Comparison of ENCODE assay signal across 11 cellular contexts in genomic region chr17:42526031-42526444, GRCh38. TPM values are rescaled to one million over a fixed set of nuclear protein-coding genes. Genes with fewer than 3 reads are reported as not detected.
DNase-seq lines count a peak whose midpoint lies in the region; ATAC-seq, FAIRE-seq and TF ChIP-seq lines count a peak whose summit lies in the region.
"Had no signal": no experiment of that assay in that cellular context is flagged by ENCODE, and none has a peak within 500 bp of the region (broad histone marks: within the 10 kb centered on the region; RNA-seq: fewer than 3 reads in every experiment).

No MANE protein-coding gene starts in this region.

- no peak overlapping the region for H3K4me3 Mint-ChIP-seq in activated CD8-positive, alpha-beta T cell treated with anti-CD3 and anti-CD28 coated beads for 36 hours
- H3K4me3 Mint-ChIP-seq in H9 = no peak overlapping the region
- H3K4me3 Mint-ChIP-seq: activated CD4-positive, alpha-beta T cell treated with anti-CD3 and anti-CD28 coated beads, Interleukin-2, amount 10 ng/mL, durations not matched to agents 24 days and 14 days had no signal

- H3K9ac ChIP-seq in H9 (ENCODE audit: extremely low read depth, insufficient read length, low read length) = no peak overlapping the region
- H3K9ac ChIP-seq: BLaER1 had no signal

- H3K27ac ChIP-seq in left ventricle myocardium inferior (replicated peaks) (peak overlapping the region; percentile 98), gastrocnemius medialis (peak overlapping the region; percentile 77 to 89 (median 86)), H9 (ENCODE audit: insufficient read length, low read depth, low read length) (no peak overlapping the region)
- H3K27ac ChIP-seq: BLaER1 had no signal

- no peak overlapping the region for H3K56ac ChIP-seq in H9 (ENCODE audit: insufficient read length, low read depth, low read length)

- no peak overlapping the region for H3K4me2 ChIP-seq in H9 (ENCODE audit: insufficient read depth, insufficient read length, low read length)
- H3K4me2 ChIP-seq: BLaER1 had no signal

- H3K4me1 ChIP-seq in left ventricle myocardium inferior (peaks cover 54% of the 10 kb centered on the region), gastrocnemius medialis (peaks cover 44 to 50% of the 10 kb centered on the region in 2 donors), H9 (ENCODE audit: insufficient read depth, low read length) (no peaks in the 10 kb centered on the region)

- no peak overlapping the region for H3K18ac ChIP-seq in H9 (ENCODE audit: insufficient read length, low read depth, low read length)

- intact Hi-C loops in left ventricle myocardium inferior (cut with micrococcal nuclease) = loop anchor here (5.0 kb wide), 1 partner anchor 209 kb away; no protein-coding TSS in a partner anchor
- intact Hi-C loops in gastrocnemius medialis (cut with DNase I; ENCODE audit: low total_unique reads) = loop anchor here (5.0 kb wide), 1 partner anchor 104 kb away; the partner anchor contains the start of gene CAVIN1
- intact Hi-C loops in activated CD8-positive, alpha-beta T cell treated with anti-CD3 and anti-CD28 coated beads for 36 hours (cut with micrococcal nuclease) = loop anchor here (5.0 kb wide), 1 partner anchor 204 kb away; no protein-coding TSS in a partner anchor

- POLR2A ChIA-PET in activated CD8-positive, alpha-beta T cell treated with anti-CD3 and anti-CD28 coated beads for 36 hours (lab: Charles Lee) = no interaction called here

- DNase-seq in EL (peak; percentile 81), astrocyte of the spinal cord (ENCODE audit: low read depth, low spot score) (peak; percentile 34), left ventricle myocardium inferior (peak; percentile 51), gastrocnemius medialis (peak in 1 of 2 donors; percentile 54), GM19239 (ENCODE audit: insufficient read length, low spot score) (no peak), H9 (no peak)
- DNase-seq in activated naive CD4-positive, alpha-beta T cell (lab: John Stamatoyannopoulos, UW) = no peak
- DNase-seq in activated CD8-positive, alpha-beta T cell treated with anti-CD3 and anti-CD28 coated beads for 36 hours = no peak
- DNase-seq: activated CD4-positive, alpha-beta T cell treated with anti-CD3 and anti-CD28 coated beads, Interleukin-2, amount 10 ng/mL, durations not matched to agents 24 days and 14 days; NCI-H187 had no signal

- H3K27me3 ChIP-seq in left ventricle myocardium inferior (ENCODE audit: low read depth) = no peaks in the 10 kb centered on the region
- no peaks in the 10 kb centered on the region for H3K27me3 ChIP-seq in gastrocnemius medialis
- H3K27me3 ChIP-seq in H9 (ENCODE audit: insufficient read depth, low read length) = no peaks in the 10 kb centered on the region
- H3K27me3 ChIP-seq: BLaER1 had no signal

- no peak overlapping the region for H2BK12ac ChIP-seq in H9 (ENCODE audit: insufficient read length, low read depth, low read length)

- H2BK15ac ChIP-seq in H9 (ENCODE audit: low read depth, low read length) = no peak overlapping the region

- H4K91ac ChIP-seq in H9 (ENCODE audit: insufficient read length, low read depth, low read length) = no peak overlapping the region

- no peaks in the 10 kb centered on the region for H4K20me1 ChIP-seq in H9 (ENCODE audit: control insufficient read depth, insufficient read depth, insufficient read length)
- H4K20me1 ChIP-seq: BLaER1 had no signal

- no peaks in the 10 kb centered on the region for H3K79me1 ChIP-seq in H9 (ENCODE audit: insufficient read depth, low read depth, low read length, poor library complexity, severe bottlenecking)

- H2BK5ac ChIP-seq in H9 (ENCODE audit: insufficient read length, low read length) = no peak overlapping the region

- peak; percentile 28 to 31 for ATAC-seq in gastrocnemius medialis
- no peak for ATAC-seq in activated CD8-positive, alpha-beta T cell treated with anti-CD3 and anti-CD28 coated beads for 36 hours

- no peak overlapping the region for H2AK5ac ChIP-seq in H9 (ENCODE audit: insufficient read length, low read length)

- no peak overlapping the region for H2BK20ac ChIP-seq in H9 (ENCODE audit: low read depth, low read length, poor library complexity, severe bottlenecking)

- H4K5ac ChIP-seq in H9 (ENCODE audit: insufficient read length, low read depth, low read length) = no peak overlapping the region

- no peaks in the 10 kb centered on the region for H3K27me3 Mint-ChIP-seq in activated CD8-positive, alpha-beta T cell treated with anti-CD3 and anti-CD28 coated beads for 36 hours
- H3K27me3 Mint-ChIP-seq in H9 (ENCODE audit: low read depth) = peaks cover 21% of the 10 kb centered on the region

- no peaks in the 10 kb centered on the region for H3K9me3 Mint-ChIP-seq in activated CD8-positive, alpha-beta T cell treated with anti-CD3 and anti-CD28 coated beads for 36 hours
- H3K9me3 Mint-ChIP-seq in H9 = 0 out of 5 replicates have a peak, but pooled peaks cover 0 to 3% of the 10 kb centered on the region in 2 experiments
- H3K9me3 Mint-ChIP-seq: activated CD4-positive, alpha-beta T cell treated with anti-CD3 and anti-CD28 coated beads, Interleukin-2, amount 10 ng/mL, durations not matched to agents 24 days and 14 days had no signal

- no peak overlapping the region for H3K4ac ChIP-seq in H9 (ENCODE audit: low read depth, low read length)

- no peaks in the 10 kb centered on the region for H3K23me2 ChIP-seq in H9 (ENCODE audit: insufficient read length, low read depth, low read length, poor library complexity, severe bottlenecking)

- no peak overlapping the region for H3T11ph ChIP-seq in H9 (ENCODE audit: low read length)

- H4K8ac ChIP-seq in H9 (replicated peaks; ENCODE audit: insufficient read length, low read depth, low read length) = no peak overlapping the region

- H2BK120ac ChIP-seq in H9 (ENCODE audit: low read depth, low read length, poor library complexity, severe bottlenecking) = no peak overlapping the region

- H3K4me3 ChIP-seq in astrocyte of the spinal cord (ENCODE audit: low read depth, low read length) = no peak overlapping the region
- no peak overlapping the region for H3K4me3 ChIP-seq in left ventricle myocardium inferior
- no peak overlapping the region for H3K4me3 ChIP-seq in gastrocnemius medialis
- H3K4me3 ChIP-seq: BLaER1 had no signal

- no peak for TF ChIP-seq CTCF in astrocyte of the spinal cord (IDR thresholded peaks at IDR 0.05; ENCODE audit: low read depth, low read length)
- TF ChIP-seq CTCF in left ventricle myocardium inferior (IDR thresholded peaks at IDR 0.05; ENCODE audit: borderline replicate concordance) = no peak
- TF ChIP-seq CTCF in gastrocnemius medialis (IDR thresholded peaks at IDR 0.05 in 4 of 5, conservative IDR thresholded peaks at IDR 0.05 in 1 of 5) = no peak
- no peak for TF ChIP-seq CTCF in activated CD8-positive, alpha-beta T cell treated with anti-CD3 and anti-CD28 coated beads for 36 hours (IDR thresholded peaks at IDR 0.05)
- no peak for TF ChIP-seq CTCF in H9 (conservative IDR thresholded peaks at IDR 0.05)

- TF ChIP-seq POLR2A in gastrocnemius medialis (IDR thresholded peaks at IDR 0.05) = no peak

- no peak overlapping the region for H3K27ac Mint-ChIP-seq in activated CD8-positive, alpha-beta T cell treated with anti-CD3 and anti-CD28 coated beads for 36 hours
- H3K27ac Mint-ChIP-seq in H9 = no peak overlapping the region
- H3K27ac Mint-ChIP-seq: activated CD4-positive, alpha-beta T cell treated with anti-CD3 and anti-CD28 coated beads, Interleukin-2, amount 10 ng/mL, durations not matched to agents 24 days and 14 days had no signal

- in situ Hi-C loops in astrocyte of the spinal cord (cut with HindIII; ENCODE audit: low sequenced_read_pairs) (no loop called here), gastrocnemius medialis (cut with MboI; ENCODE audit: low sequenced_read_pairs in 4 of 4) (loop anchor here in 3 of 4 donors (5.0 to 10.0 kb wide), 2 partner anchors 111 to 204 kb away; no protein-coding TSS in a partner anchor)

- peaks cover 32% of the 10 kb centered on the region for H3K4me1 Mint-ChIP-seq in activated CD8-positive, alpha-beta T cell treated with anti-CD3 and anti-CD28 coated beads for 36 hours (ENCODE audit: low read depth)
- peaks cover 3 to 11% of the 10 kb centered on the region in 2 experiments; a peak in 3 of 4 replicates for H3K4me1 Mint-ChIP-seq in H9

- H3K36me3 ChIP-seq in left ventricle myocardium inferior = peaks cover 16% of the 10 kb centered on the region
- H3K36me3 ChIP-seq in gastrocnemius medialis = peaks cover 0 to 14% of the 10 kb centered on the region in 2 donors
- H3K36me3 ChIP-seq: BLaER1 had no signal

- CTCF ChIA-PET in activated CD8-positive, alpha-beta T cell treated with anti-CD3 and anti-CD28 coated beads for 36 hours (lab: Charles Lee) = interaction anchor here (0.9 to 4.9 kb wide), 2 partner anchors 10 to 104 kb away, joined by 3 to 37 read pairs; partner anchors contain the start of gene CAVIN1

- no peak overlapping the region for H2AFZ ChIP-seq in H9 (ENCODE audit: low read length)

- no peaks in the 10 kb centered on the region for H3K79me2 ChIP-seq in H9 (ENCODE audit: insufficient read depth, low read length)

- no CpG with 5 or more reads among the region's 6 CpGs for WGBS in H9 (ENCODE audit: extremely low coverage, insufficient read length, low lambda C conversion rate)

- FAIRE-seq in GM19239 (lab: Jason Lieb, UNC) = no peak

- H3K14ac ChIP-seq in H9 (ENCODE audit: insufficient read depth, low read length) = no peak overlapping the region

- no peaks in the 10 kb centered on the region for H3K9me3 ChIP-seq in left ventricle myocardium inferior (replicated peaks)
- no peaks in the 10 kb centered on the region for H3K9me3 ChIP-seq in gastrocnemius medialis
- no peaks in the 10 kb centered on the region for H3K9me3 ChIP-seq in H9 (ENCODE audit: control insufficient read depth, low read depth, low read length)
- H3K9me3 ChIP-seq: BLaER1 had no signal

- no peaks in the 10 kb centered on the region for H3K36me3 Mint-ChIP-seq in activated CD8-positive, alpha-beta T cell treated with anti-CD3 and anti-CD28 coated beads for 36 hours (ENCODE audit: low read depth)
- H3K36me3 Mint-ChIP-seq in H9 (ENCODE audit: insufficient read depth in 1 of 3, low read depth in 3 of 3) = peaks cover 0 to 19% (median 16%) of the 10 kb centered on the region in 3 experiments; a peak in 6 of 7 replicates

- no peak overlapping the region for H3K23ac ChIP-seq in H9 (ENCODE audit: insufficient read length, low read depth, low read length)

RNA-seq across cellular contexts. Expression of gene NAGLU, which starts 10.0 kb away (rescaled TPM):
- total RNA-seq in left ventricle myocardium inferior (7.7 TPM), gastrocnemius medialis (10 to 100 TPM; 16.4 to 30.1 (median 24.1) TPM), H9 (2021) (20.4 and 23.5 TPM in 2 replicates)
- 10 to 100 TPM; 10.8 to 11.4 TPM for total RNA-seq in activated CD8-positive, alpha-beta T cell treated with anti-CD3 and anti-CD28 coated beads for 36 hours

RNA-seq across cellular contexts. Expression of gene HSD17B1, which starts 26.7 kb away (rescaled TPM):
- total RNA-seq in left ventricle myocardium inferior (0.99 TPM), gastrocnemius medialis (under 1 TPM in 3 of 4 donors, not detected in 1; 0.33 to 0.66 (median 0.47) TPM), H9 (2021) (1.3 and 1.5 TPM in 2 replicates)
- under 1 TPM; 0.43 to 0.49 TPM for total RNA-seq in activated CD8-positive, alpha-beta T cell treated with anti-CD3 and anti-CD28 coated beads for 36 hours

RNA-seq across cellular contexts. Expression of gene COASY, which starts 35.9 kb away (rescaled TPM):
- total RNA-seq in left ventricle myocardium inferior = 48.8 TPM
- total RNA-seq in gastrocnemius medialis = 10 to 100 TPM; 22.4 to 39.9 (median 27.5) TPM
- total RNA-seq in activated CD8-positive, alpha-beta T cell treated with anti-CD3 and anti-CD28 coated beads for 36 hours = 10 to 100 TPM; 59.5 to 60.9 TPM
- 81.4 and 84.1 TPM in 2 replicates for total RNA-seq in H9 (2021)

RNA-seq across cellular contexts. Expression of gene MLX, which starts 40.9 kb away (rescaled TPM):
- total RNA-seq in left ventricle myocardium inferior (79.7 TPM), gastrocnemius medialis (10 to 100 TPM; 49.7 to 81.9 (median 53.8) TPM), H9 (2021) (42.1 and 45.3 TPM in 2 replicates)
- 10 to 100 TPM; 42.7 to 45.9 TPM for total RNA-seq in activated CD8-positive, alpha-beta T cell treated with anti-CD3 and anti-CD28 coated beads for 36 hours

RNA-seq across cellular contexts. Expression of gene PSMC3IP, which starts 51.5 kb away (rescaled TPM):
- total RNA-seq in left ventricle myocardium inferior (2.5 TPM), gastrocnemius medialis (1 to 10 TPM in 2 of 4 donors, under 1 TPM in 2; 0.46 to 2.7 (median 1.4) TPM), H9 (2021) (36.0 and 37.4 TPM in 2 replicates)
- 10 to 100 TPM; 18.1 to 21.4 TPM for total RNA-seq in activated CD8-positive, alpha-beta T cell treated with anti-CD3 and anti-CD28 coated beads for 36 hours

Comparison
In these comparisons a context has a peak if more than half of its experiments do, and no peak if none do; other contexts are left out.
1. DNase-seq: peak in EL (single experiment), astrocyte of the spinal cord (single experiment) and left ventricle myocardium inferior (single experiment); none in GM19239 (single experiment), activated naive CD4-positive, alpha-beta T cell (0 of 4), activated CD8-positive, alpha-beta T cell treated with anti-CD3 and anti-CD28 coated beads for 36 hours (single experiment) and H9 (single experiment).